ENCODE assay signal across 3 cellular contexts in the genomic region with DNA sequence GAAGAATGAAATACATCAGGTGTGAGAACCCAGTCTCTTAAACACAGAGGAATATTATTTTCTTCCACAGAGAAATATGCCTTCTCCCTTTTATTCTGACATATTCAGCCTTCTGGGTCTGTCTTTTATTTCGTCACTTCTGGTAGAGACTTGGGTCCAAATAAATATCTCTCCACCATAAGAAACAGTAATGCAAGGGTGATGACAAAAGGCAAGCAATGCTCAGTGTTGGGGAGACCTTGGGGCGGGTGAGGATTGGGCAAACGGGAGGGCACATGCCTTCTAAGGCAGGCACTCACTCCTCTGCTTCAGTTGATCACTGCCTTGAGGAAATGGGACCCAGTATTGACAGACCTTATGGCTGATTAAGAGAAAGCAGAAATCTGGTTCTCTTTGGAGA.
TF ChIP-seq lines count a peak whose summit lies in the region.

No MANE protein-coding gene starts in this region.

TF ChIP-seq in HEK293, 187 proteins besides CTCF, POLR2A, EP300 and RAD21:
- TF ChIP-seq ZNF184 (tag by site-specific recombination; IDR thresholded peaks at IDR 0.05) (peak; percentile 69; the same call in 1 of the 2 replicates), ZNF23 (tag by site-specific recombination; IDR thresholded peaks at IDR 0.05; ENCODE audit: borderline replicate concordance) (no peak)
TF ChIP-seq in HEK293: peak in this region for 1.

TF ChIP-seq in IMR-90, 13 proteins besides CTCF, POLR2A, EP300 and RAD21:
- TF ChIP-seq CHD1 (IDR thresholded peaks at IDR 0.05; ENCODE audit: low read depth, low read length) (no peak), RCOR1 (IDR thresholded peaks at IDR 0.05; ENCODE audit: insufficient replicate concordance, low read length) (no peak), BHLHE40 (IDR thresholded peaks at IDR 0.05; ENCODE audit: low read depth, low read length) (no peak), MXI1 (IDR thresholded peaks at IDR 0.05; ENCODE audit: borderline replicate concordance, low read depth, low read length) (no peak), MAZ (IDR thresholded peaks at IDR 0.05; ENCODE audit: borderline replicate concordance, low read depth, low read length) (no peak), NFE2L2 (IDR thresholded peaks at IDR 0.05; ENCODE audit: low read depth, low read length) (no peak), SMC3 (IDR thresholded peaks at IDR 0.05; ENCODE audit: low read depth, low read length) (no peak), CEBPB (IDR thresholded peaks at IDR 0.05; ENCODE audit: low read depth, low read length) (no peak), MAFK (IDR thresholded peaks at IDR 0.05; ENCODE audit: low read depth, low read length) (no peak), RFX5 (IDR thresholded peaks at IDR 0.05; ENCODE audit: low read depth, low read length) (no peak), FOS (IDR thresholded peaks at IDR 0.05; ENCODE audit: low read depth, low read length) (no peak)
- TF ChIP-seq, protein P1, sequence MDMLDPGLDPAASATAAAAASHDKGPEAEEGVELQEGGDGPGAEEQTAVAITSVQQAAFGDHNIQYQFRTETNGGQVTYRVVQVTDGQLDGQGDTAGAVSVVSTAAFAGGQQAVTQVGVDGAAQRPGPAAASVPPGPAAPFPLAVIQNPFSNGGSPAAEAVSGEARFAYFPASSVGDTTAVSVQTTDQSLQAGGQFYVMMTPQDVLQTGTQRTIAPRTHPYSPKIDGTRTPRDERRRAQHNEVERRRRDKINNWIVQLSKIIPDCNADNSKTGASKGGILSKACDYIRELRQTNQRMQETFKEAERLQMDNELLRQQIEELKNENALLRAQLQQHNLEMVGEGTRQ (IDR thresholded peaks at IDR 0.05; ENCODE audit: low read depth, low read length): no peak
- TF ChIP-seq, protein P2, sequence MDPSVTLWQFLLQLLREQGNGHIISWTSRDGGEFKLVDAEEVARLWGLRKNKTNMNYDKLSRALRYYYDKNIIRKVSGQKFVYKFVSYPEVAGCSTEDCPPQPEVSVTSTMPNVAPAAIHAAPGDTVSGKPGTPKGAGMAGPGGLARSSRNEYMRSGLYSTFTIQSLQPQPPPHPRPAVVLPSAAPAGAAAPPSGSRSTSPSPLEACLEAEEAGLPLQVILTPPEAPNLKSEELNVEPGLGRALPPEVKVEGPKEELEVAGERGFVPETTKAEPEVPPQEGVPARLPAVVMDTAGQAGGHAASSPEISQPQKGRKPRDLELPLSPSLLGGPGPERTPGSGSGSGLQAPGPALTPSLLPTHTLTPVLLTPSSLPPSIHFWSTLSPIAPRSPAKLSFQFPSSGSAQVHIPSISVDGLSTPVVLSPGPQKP (IDR thresholded peaks at IDR 0.05; ENCODE audit: borderline replicate concordance, low read depth, low read length): no peak

TF ChIP-seq in K562, 482 proteins besides CTCF, POLR2A, EP300 and RAD21:
- TF ChIP-seq RFX5 (IDR thresholded peaks at IDR 0.05; ENCODE audit: low read depth, low read length): no peak
- TF ChIP-seq ZNF184 (CRISPR knock-in tag; IDR thresholded peaks at IDR 0.05): 0 out of 2 replicates have a peak, but pooled peaks have one; percentile 58
- no peak for TF ChIP-seq MCM3 (IDR thresholded peaks at IDR 0.05)
- no peak for TF ChIP-seq NR2F6 (CRISPR knock-in tag; IDR thresholded peaks at IDR 0.05)
- no peak for TF ChIP-seq CREM (IDR thresholded peaks at IDR 0.05; ENCODE audit: low read depth)
- TF ChIP-seq, protein P3, sequence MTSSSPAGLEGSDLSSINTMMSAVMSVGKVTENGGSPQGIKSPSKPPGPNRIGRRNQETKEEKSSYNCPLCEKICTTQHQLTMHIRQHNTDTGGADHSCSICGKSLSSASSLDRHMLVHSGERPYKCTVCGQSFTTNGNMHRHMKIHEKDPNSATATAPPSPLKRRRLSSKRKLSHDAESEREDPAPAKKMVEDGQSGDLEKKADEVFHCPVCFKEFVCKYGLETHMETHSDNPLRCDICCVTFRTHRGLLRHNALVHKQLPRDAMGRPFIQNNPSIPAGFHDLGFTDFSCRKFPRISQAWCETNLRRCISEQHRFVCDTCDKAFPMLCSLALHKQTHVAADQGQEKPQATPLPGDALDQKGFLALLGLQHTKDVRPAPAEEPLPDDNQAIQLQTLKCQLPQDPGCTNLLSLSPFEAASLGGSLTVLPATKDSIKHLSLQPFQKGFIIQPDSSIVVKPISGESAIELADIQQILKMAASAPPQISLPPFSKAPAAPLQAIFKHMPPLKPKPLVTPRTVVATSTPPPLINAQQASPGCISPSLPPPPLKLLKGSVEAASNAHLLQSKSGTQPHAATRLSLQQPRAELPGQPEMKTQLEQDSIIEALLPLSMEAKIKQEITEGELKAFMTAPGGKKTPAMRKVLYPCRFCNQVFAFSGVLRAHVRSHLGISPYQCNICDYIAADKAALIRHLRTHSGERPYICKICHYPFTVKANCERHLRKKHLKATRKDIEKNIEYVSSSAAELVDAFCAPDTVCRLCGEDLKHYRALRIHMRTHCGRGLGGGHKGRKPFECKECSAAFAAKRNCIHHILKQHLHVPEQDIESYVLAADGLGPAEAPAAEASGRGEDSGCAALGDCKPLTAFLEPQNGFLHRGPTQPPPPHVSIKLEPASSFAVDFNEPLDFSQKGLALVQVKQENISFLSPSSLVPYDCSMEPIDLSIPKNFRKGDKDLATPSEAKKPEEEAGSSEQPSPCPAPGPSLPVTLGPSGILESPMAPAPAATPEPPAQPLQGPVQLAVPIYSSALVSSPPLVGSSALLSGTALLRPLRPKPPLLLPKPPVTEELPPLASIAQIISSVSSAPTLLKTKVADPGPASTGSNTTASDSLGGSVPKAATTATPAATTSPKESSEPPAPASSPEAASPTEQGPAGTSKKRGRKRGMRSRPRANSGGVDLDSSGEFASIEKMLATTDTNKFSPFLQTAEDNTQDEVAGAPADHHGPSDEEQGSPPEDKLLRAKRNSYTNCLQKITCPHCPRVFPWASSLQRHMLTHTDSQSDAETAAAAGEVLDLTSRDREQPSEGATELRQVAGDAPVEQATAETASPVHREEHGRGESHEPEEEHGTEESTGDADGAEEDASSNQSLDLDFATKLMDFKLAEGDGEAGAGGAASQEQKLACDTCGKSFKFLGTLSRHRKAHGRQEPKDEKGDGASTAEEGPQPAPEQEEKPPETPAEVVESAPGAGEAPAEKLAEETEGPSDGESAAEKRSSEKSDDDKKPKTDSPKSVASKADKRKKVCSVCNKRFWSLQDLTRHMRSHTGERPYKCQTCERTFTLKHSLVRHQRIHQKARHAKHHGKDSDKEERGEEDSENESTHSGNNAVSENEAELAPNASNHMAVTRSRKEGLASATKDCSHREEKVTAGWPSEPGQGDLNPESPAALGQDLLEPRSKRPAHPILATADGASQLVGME (CRISPR knock-in tag; IDR thresholded peaks at IDR 0.05): no peak
- no peak for TF ChIP-seq MAFK (IDR thresholded peaks at IDR 0.05; ENCODE audit: low read length)
- no peak for TF ChIP-seq HNRNPK (IDR thresholded peaks at IDR 0.05; ENCODE audit: low read depth, low read length, poor library complexity, severe bottlenecking)
TF ChIP-seq in K562: peak in this region for 1.
